ENCODE assay signal across 32 cellular contexts in genomic region chr3:20569310-20569709, GRCh38.
"Had no signal": no experiment of that assay in that cellular context is flagged by ENCODE, and none has a peak within 500 bp of the region (broad histone marks: within the 10 kb centered on the region; RNA-seq: fewer than 3 reads in every experiment).

No MANE protein-coding gene starts in this region.

- H3K4me3 ChIP-seq: cardiac muscle cell, colonic mucosa had no signal

- DNase-seq: activated CD4-positive, alpha-beta memory T cell treated with anti-CD3 and anti-CD28 coated beads, Interleukin-2, amount 10 ng/mL, durations not matched to agents 7 days and 5 days; activated CD4-positive, alpha-beta T cell treated with anti-CD3 and anti-CD28 coated beads for 1 hour; activated CD4-positive, alpha-beta T cell treated with anti-CD3 and anti-CD28 coated beads for 36 hours; activated CD4-positive, alpha-beta T cell treated with anti-CD3 and anti-CD28 coated beads for 48 hours; activated CD4-positive, alpha-beta T cell treated with anti-CD3 and anti-CD28 coated beads, Interleukin-2, amount 10 ng/mL, durations not matched to agents 7 days and 5 days; activated CD4-positive, alpha-beta T cell treated with anti-CD3 and anti-CD28 coated beads, Interleukin-2, amount 50 U/mL, for 48 hours; activated CD4-positive, CD25-positive, alpha-beta regulatory T cell; activated CD8-positive, alpha-beta memory T cell treated with anti-CD3 and anti-CD28 coated beads for 24 hours; activated CD8-positive, alpha-beta memory T cell treated with anti-CD3 and anti-CD28 coated beads, Interleukin-2, amount 10 ng/mL, durations not matched to agents 7 days and 5 days; activated CD8-positive, alpha-beta memory T cell treated with anti-CD3 and anti-CD28 coated beads, Interleukin-2, amount 50 U/mL, for 48 hours; activated CD8-positive, alpha-beta T cell treated with anti-CD3 and anti-CD28 coated beads, Interleukin-2, amount 10 ng/mL, durations not matched to agents 7 days and 5 days; activated effector memory CD4-positive, alpha-beta T cell treated with Interleukin-2 at 50 U/mL for 16 hours; activated gamma-delta T cell; activated naive CD4-positive, alpha-beta T cell treated with anti-CD3 and anti-CD28 coated beads, Interleukin-2, amount 10 ng/mL, durations not matched to agents 7 days and 5 days; activated naive CD4-positive, alpha-beta T cell treated with Interleukin-2 at 50 U/mL for 16 hours; activated naive CD8-positive, alpha-beta T cell treated with anti-CD3 and anti-CD28 coated beads, Interleukin-2, amount 10 ng/mL, durations not matched to agents 7 days and 5 days; activated naive CD8-positive, alpha-beta T cell treated with anti-CD3 and anti-CD28 coated beads, Interleukin-2, amount 50 U/mL, for 24 hours; activated T-cell treated with anti-CD3 and anti-CD28 coated beads, Interleukin-2, amount 50 U/mL, for 24 hours; activated T-cell treated with anti-CD3 and anti-CD28 coated beads, Interleukin-2, amount 50 U/mL, for 48 hours; amniotic stem cell; aorta; caudate nucleus; cerebellar nuclear complex; colonic mucosa; T-helper 2 cell; T-helper 9 cell; WERI-Rb-1 had no signal

- H3K27ac ChIP-seq: cardiac muscle cell, colonic mucosa, WERI-Rb-1 had no signal

- H3K4me1 ChIP-seq: colonic mucosa had no signal

- FAIRE-seq: bronchial epithelial cell, TTC549 had no signal

- H3K9me3 ChIP-seq: colonic mucosa had no signal

- H3K27me3 ChIP-seq: cardiac muscle cell, colonic mucosa had no signal

- ATAC-seq: activated CD4-positive, alpha-beta T cell treated with anti-CD3 and anti-CD28 coated beads for 36 hours; activated CD4-positive, CD25-positive, alpha-beta regulatory T cell treated with anti-CD3 and anti-CD28 coated beads, Interleukin-2, amount 50 U/mL, for 24 hours; activated CD8-positive, alpha-beta memory T cell treated with anti-CD3 and anti-CD28 coated beads, Interleukin-2, amount 10 ng/mL, durations not matched to agents 7 days and 5 days; activated CD8-positive, alpha-beta T cell treated with anti-CD3 and anti-CD28 coated beads, Interleukin-2, amount 10 ng/mL, durations not matched to agents 7 days and 5 days; activated naive CD8-positive, alpha-beta T cell treated with anti-CD3 and anti-CD28 coated beads, Interleukin-2, amount 50 U/mL, for 24 hours; WTC11 had no signal

- H3K36me3 ChIP-seq: cardiac muscle cell, colonic mucosa, WERI-Rb-1 had no signal
